Comparison of ENCODE assay signal across 36 cellular contexts in the genomic region with DNA sequence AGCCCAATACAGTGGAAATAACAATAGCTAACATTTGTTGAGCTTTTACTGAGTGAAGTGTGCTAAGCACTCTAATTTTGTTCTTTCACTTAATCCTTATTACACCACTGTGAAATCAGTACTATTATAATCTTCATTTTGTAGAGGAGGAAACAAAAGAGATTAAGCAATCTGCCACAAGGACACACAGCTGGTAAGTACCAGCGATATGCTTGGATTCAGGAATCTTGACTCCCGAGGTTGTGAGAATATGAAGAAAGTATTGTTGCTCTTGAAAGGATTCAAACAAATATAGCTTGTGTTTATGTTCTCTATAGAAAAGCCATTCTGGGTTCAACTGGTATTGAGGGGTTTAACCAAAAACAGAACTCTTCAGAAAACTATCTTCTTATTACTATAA.
"Had no signal": no experiment of that assay in that cellular context is flagged by ENCODE, and none has a peak within 500 bp of the region (broad histone marks: within the 10 kb centered on the region; RNA-seq: fewer than 3 reads in every experiment).

No MANE protein-coding gene starts in this region.

- H3K4me3 Mint-ChIP-seq: activated CD4-positive, alpha-beta memory T cell treated with anti-CD3 and anti-CD28 coated beads for 36 hours; activated CD4-positive, alpha-beta T cell treated with anti-CD3 and anti-CD28 coated beads for 36 hours; activated CD8-positive, alpha-beta memory T cell treated with anti-CD3 and anti-CD28 coated beads, Interleukin-2, amount 10 ng/mL, durations not matched to agents 7 days and 5 days; activated naive CD4-positive, alpha-beta T cell treated with anti-CD3 and anti-CD28 coated beads, Interleukin-2, amount 10 ng/mL, durations not matched to agents 7 days and 5 days; activated naive CD8-positive, alpha-beta T cell; activated naive CD8-positive, alpha-beta T cell treated with anti-CD3 and anti-CD28 coated beads, Interleukin-2, amount 50 U/mL, for 24 hours; T-helper 1 cell treated with Interleukin-12 subunit alpha and Interleukin-12 subunit beta and Interleukin-4 antibody, amounts not matched to agents 30 μg/mL and 1 μg/mL, for 36 hours; T-helper 2 cell treated with Interferon-gamma antibody and Interleukin-4, amounts not matched to agents 5 μg/mL and 100 μg/mL, for 36 hours; WTC11 had no signal

- ATAC-seq: activated CD4-positive, alpha-beta T cell treated with anti-CD3 and anti-CD28 coated beads for 36 hours; activated CD4-positive, CD25-positive, alpha-beta regulatory T cell treated with anti-CD3 and anti-CD28 coated beads, Interleukin-2, amount 50 U/mL, for 24 hours; activated CD8-positive, alpha-beta memory T cell treated with anti-CD3 and anti-CD28 coated beads, Interleukin-2, amount 10 ng/mL, durations not matched to agents 7 days and 5 days; activated naive CD8-positive, alpha-beta T cell treated with anti-CD3 and anti-CD28 coated beads, Interleukin-2, amount 50 U/mL, for 24 hours; body of pancreas; WTC11 had no signal

- H3K9ac ChIP-seq: KMS-11, SK-N-SH had no signal

- H3K36me3 Mint-ChIP-seq: activated CD4-positive, alpha-beta memory T cell treated with anti-CD3 and anti-CD28 coated beads for 36 hours; activated CD8-positive, alpha-beta memory T cell treated with anti-CD3 and anti-CD28 coated beads, Interleukin-2, amount 10 ng/mL, durations not matched to agents 7 days and 5 days; activated naive CD4-positive, alpha-beta T cell treated with anti-CD3 and anti-CD28 coated beads, Interleukin-2, amount 10 ng/mL, durations not matched to agents 7 days and 5 days; WTC11 had no signal

- H3K4me1 ChIP-seq: ascending aorta, body of pancreas, breast epithelium, Peyer's patch had no signal

- H3K9me3 ChIP-seq: ascending aorta, body of pancreas, breast epithelium, Peyer's patch, SJSA1, SK-N-SH had no signal

- H3K27me3 Mint-ChIP-seq: activated naive CD8-positive, alpha-beta T cell had no signal

- H3K36me3 ChIP-seq: ascending aorta, breast epithelium, Peyer's patch, SJSA1 had no signal

- H3K9me3 Mint-ChIP-seq: activated CD4-positive, alpha-beta memory T cell treated with anti-CD3 and anti-CD28 coated beads for 36 hours; activated naive CD4-positive, alpha-beta T cell treated with anti-CD3 and anti-CD28 coated beads, Interleukin-2, amount 10 ng/mL, durations not matched to agents 7 days and 5 days; activated naive CD8-positive, alpha-beta T cell treated with anti-CD3 and anti-CD28 coated beads, Interleukin-2, amount 50 U/mL, for 24 hours; T-helper 1 cell treated with Interleukin-12 subunit alpha and Interleukin-12 subunit beta and Interleukin-4 antibody, amounts not matched to agents 30 μg/mL and 1 μg/mL, for 36 hours; T-helper 2 cell treated with Interferon-gamma antibody and Interleukin-4, amounts not matched to agents 5 μg/mL and 100 μg/mL, for 36 hours; WTC11 had no signal

- H3K27ac Mint-ChIP-seq: activated CD4-positive, alpha-beta memory T cell treated with anti-CD3 and anti-CD28 coated beads for 36 hours; activated CD4-positive, alpha-beta T cell treated with anti-CD3 and anti-CD28 coated beads for 36 hours; activated CD8-positive, alpha-beta memory T cell treated with anti-CD3 and anti-CD28 coated beads, Interleukin-2, amount 10 ng/mL, durations not matched to agents 7 days and 5 days; activated naive CD4-positive, alpha-beta T cell treated with anti-CD3 and anti-CD28 coated beads, Interleukin-2, amount 10 ng/mL, durations not matched to agents 7 days and 5 days; activated naive CD8-positive, alpha-beta T cell; activated naive CD8-positive, alpha-beta T cell treated with anti-CD3 and anti-CD28 coated beads, Interleukin-2, amount 50 U/mL, for 24 hours; T-helper 1 cell treated with Interleukin-12 subunit alpha and Interleukin-12 subunit beta and Interleukin-4 antibody, amounts not matched to agents 30 μg/mL and 1 μg/mL, for 36 hours; T-helper 2 cell treated with Interferon-gamma antibody and Interleukin-4, amounts not matched to agents 5 μg/mL and 100 μg/mL, for 36 hours; WTC11 had no signal

- DNase-seq: activated CD4-positive, alpha-beta memory T cell treated with anti-CD3 and anti-CD28 coated beads for 36 hours; activated CD4-positive, alpha-beta T cell treated with anti-CD3 and anti-CD28 coated beads for 36 hours; activated CD4-positive, alpha-beta T cell treated with anti-CD3 and anti-CD28 coated beads, Interleukin-2, amount 50 U/mL, for 1 hour; activated CD8-positive, alpha-beta memory T cell treated with anti-CD3 and anti-CD28 coated beads for 24 hours; activated CD8-positive, alpha-beta memory T cell treated with anti-CD3 and anti-CD28 coated beads, Interleukin-2, amount 10 ng/mL, durations not matched to agents 7 days and 5 days; activated CD8-positive, alpha-beta memory T cell treated with anti-CD3 and anti-CD28 coated beads, Interleukin-2, amount 50 U/mL, for 48 hours; activated effector memory CD4-positive, alpha-beta T cell treated with Interleukin-2 at 50 U/mL for 16 hours; activated naive CD4-positive, alpha-beta T cell treated with anti-CD3 and anti-CD28 coated beads, Interleukin-2, amount 10 ng/mL, durations not matched to agents 7 days and 5 days; activated naive CD8-positive, alpha-beta T cell treated with anti-CD3 and anti-CD28 coated beads, Interleukin-2, amount 50 U/mL, for 24 hours; activated T-cell treated with anti-CD3 and anti-CD28 coated beads, Interleukin-2, amount 50 U/mL, for 48 hours; amygdala; body of pancreas; NCI-H1092 treated with DMSO at 0.1 percent for 48 hours; NCI-H1417; NCI-H146; NCI-H187; NCI-H2029 treated with DMSO at 0.1 percent for 48 hours; NCI-H2107; NCI-H2171; NCI-H446; NCI-H510A treated with DMSO at 0.1 percent for 48 hours; NCI-H526 treated with DMSO at 0.1 percent for 48 hours; NCI-H774; Peyer's patch; RPMI8226; SHP77 treated with DMSO at 0.1 percent for 48 hours; SK-N-SH had no signal

- H3K4me1 Mint-ChIP-seq: activated CD8-positive, alpha-beta memory T cell treated with anti-CD3 and anti-CD28 coated beads, Interleukin-2, amount 10 ng/mL, durations not matched to agents 7 days and 5 days; WTC11 had no signal

- H3K4me2 ChIP-seq: KMS-11, SK-N-SH had no signal

- H3K4me3 ChIP-seq: ascending aorta, body of pancreas, breast epithelium, Peyer's patch, SJSA1 had no signal

- H3K27ac ChIP-seq: ascending aorta, body of pancreas, breast epithelium, KMS-11, Peyer's patch, SJSA1 had no signal

- H3K27me3 ChIP-seq: ascending aorta, body of pancreas, breast epithelium, Peyer's patch, SJSA1 had no signal
